Comparison of ENCODE assay signal across 8 cellular contexts in genomic region chrX:149540133-149540620, GRCh38. TPM values are rescaled to one million over a fixed set of nuclear protein-coding genes. Genes with fewer than 3 reads are reported as not detected.
A peak's percentile ranks its signal among the peaks of the same experiment; 100 is the strongest.
DNase-seq lines count a peak whose midpoint lies in the region; ATAC-seq and TF ChIP-seq lines count a peak whose summit lies in the region.

No MANE protein-coding gene starts in this region.

- H3K79me2 ChIP-seq in fibroblast of lung (ENCODE audit: control insufficient read depth, insufficient read depth, low read length): peaks cover 4% of the 10 kb centered on the region

- 0 out of 2 replicates have a peak, but pooled peaks cover 4% of the 10 kb centered on the region for H3K9me1 ChIP-seq in IMR-90 (ENCODE audit: insufficient read depth, low read length)

- H3K56ac ChIP-seq in IMR-90 (ENCODE audit: extremely low read depth, insufficient read depth, low read length): no peak overlapping the region

- H2AFZ ChIP-seq in IMR-90 (replicated peaks; ENCODE audit: low read length, poor library complexity) (peak overlapping the region; percentile 85), fibroblast of lung (ENCODE audit: low read length) (no peak overlapping the region)

- TF ChIP-seq CTCF in GM20000 (IDR thresholded peaks at IDR 0.05; ENCODE audit: extremely low read depth, missing control alignments) (no peak), IMR-90 (conservative IDR thresholded peaks at IDR 0.05; ENCODE audit: low read depth, low read length) (no peak), Peyer's patch (IDR thresholded peaks at IDR 0.05) (no peak), fibroblast of lung (conservative IDR thresholded peaks at IDR 0.05 in 1 of 2, IDR thresholded peaks at IDR 0.05 in 1 of 2; ENCODE audit: low read depth in 1 of 2, low read length in 2 of 2) (no peak), natural killer cell (IDR thresholded peaks at IDR 0.05) (no peak)

- H3K36me3 ChIP-seq in BLaER1 (0 out of 2 replicates have a peak, but pooled peaks cover 2% of the 10 kb centered on the region), IMR-90 (ENCODE audit: control insufficient read depth, insufficient read depth, low read length) (no peaks in the 10 kb centered on the region; the same call in 1 of the 2 replicates), Peyer's patch (no peaks in the 10 kb centered on the region), fibroblast of lung (ENCODE audit: control insufficient read depth, insufficient read depth, low read length) (no peaks in the 10 kb centered on the region)

- H3K18ac ChIP-seq in IMR-90 (ENCODE audit: low read depth, low read length): peak overlapping the region; percentile 90; the same call in 1 of the 2 replicates

- H3K4me2 ChIP-seq in BLaER1 (peak overlapping the region; percentile 91; the same call in 1 of the 2 replicates), IMR-90 (ENCODE audit: low read depth, low read length) (peak overlapping the region; percentile 83), fibroblast of lung (ENCODE audit: extremely low read depth, insufficient read depth, low read length) (no peak overlapping the region)

- H2BK120ac ChIP-seq in IMR-90 (ENCODE audit: low read depth, low read length): peak overlapping the region; percentile 55; the same call in 1 of the 2 replicates

- no peak overlapping the region for H3K23ac ChIP-seq in IMR-90 (ENCODE audit: low read depth, low read length)

- H3K27ac Mint-ChIP-seq in natural killer cell: peak overlapping the region; percentile 95 to 96
- peak overlapping the region; percentile 96 for H3K27ac Mint-ChIP-seq in stimulated activated memory B cell treated with anti-CD40 and anti-IgM and Interleukin-4, amounts not matched to agents 10 μg/mL and 1 μg/mL and 100 μg/mL, for 72 hours

- no peaks in the 10 kb centered on the region for H3K27me3 Mint-ChIP-seq in natural killer cell (ENCODE audit: low read depth in 2 of 2)
- no peaks in the 10 kb centered on the region for H3K27me3 Mint-ChIP-seq in stimulated activated memory B cell treated with anti-CD40 and anti-IgM and Interleukin-4, amounts not matched to agents 10 μg/mL and 1 μg/mL and 100 μg/mL, for 72 hours

- peak overlapping the region; percentile 65 for H4K91ac ChIP-seq in IMR-90 (ENCODE audit: insufficient read depth, low read depth, low read length)

- no peaks in the 10 kb centered on the region for H3K36me3 Mint-ChIP-seq in natural killer cell
- peaks cover 19% of the 10 kb centered on the region for H3K36me3 Mint-ChIP-seq in stimulated activated memory B cell treated with anti-CD40 and anti-IgM and Interleukin-4, amounts not matched to agents 10 μg/mL and 1 μg/mL and 100 μg/mL, for 72 hours

- peak overlapping the region; percentile 93 for H2BK5ac ChIP-seq in IMR-90 (ENCODE audit: low read depth, low read length, poor library complexity, severe bottlenecking)

- H3K9me3 ChIP-seq in BLaER1 (peaks cover 10% of the 10 kb centered on the region; the same call in 1 of the 2 replicates), IMR-90 (ENCODE audit: control insufficient read depth, insufficient read depth, low read length) (no peaks in the 10 kb centered on the region), Peyer's patch (no peaks in the 10 kb centered on the region), fibroblast of lung (ENCODE audit: control insufficient read depth, insufficient read depth, low read depth, low read length) (no peaks in the 10 kb centered on the region)

- POLR2A ChIA-PET in IMR-90 (lab: Charles Lee; ENCODE audit: unreplicated experiment): no interaction called here

- no peaks in the 10 kb centered on the region for H3K9me3 Mint-ChIP-seq in natural killer cell
- H3K9me3 Mint-ChIP-seq in stimulated activated memory B cell treated with anti-CD40 and anti-IgM and Interleukin-4, amounts not matched to agents 10 μg/mL and 1 μg/mL and 100 μg/mL, for 72 hours: no peaks in the 10 kb centered on the region

- H3K27me3 ChIP-seq in BLaER1 (no peaks in the 10 kb centered on the region), IMR-90 (ENCODE audit: control insufficient read depth, insufficient read depth, low read length) (no peaks in the 10 kb centered on the region), Peyer's patch (no peaks in the 10 kb centered on the region), fibroblast of lung (ENCODE audit: control insufficient read depth, insufficient read depth, low read length) (no peaks in the 10 kb centered on the region)

- H2AK5ac ChIP-seq in IMR-90 (ENCODE audit: low read depth, low read length): no peak overlapping the region

- H4K8ac ChIP-seq in IMR-90 (ENCODE audit: low read depth in 2 of 2, low read length in 2 of 2): peak overlapping the region; percentile 4 to 90; a peak in 3 of 4 replicates

- no peak overlapping the region; the same call in 1 of the 2 replicates for H4K5ac ChIP-seq in IMR-90 (ENCODE audit: low read depth, low read length)

- H4K20me1 ChIP-seq in BLaER1 (no peaks in the 10 kb centered on the region), IMR-90 (ENCODE audit: insufficient read depth, low read length) (no peaks in the 10 kb centered on the region), fibroblast of lung (ENCODE audit: control insufficient read depth, extremely low read depth, insufficient read depth, low read length) (no peaks in the 10 kb centered on the region)

- intact Hi-C loops in IMR-90 (cut with micrococcal nuclease): no loop called here
- intact Hi-C loops in natural killer cell (cut with micrococcal nuclease): loop anchor here (1.0 kb wide), 1 partner anchor 35 kb away; the partner anchor contains the start of gene IDS

- H3K4ac ChIP-seq in IMR-90 (ENCODE audit: low read depth, low read length): peak overlapping the region; percentile 62; the same call in 1 of the 2 replicates

- H3K14ac ChIP-seq in IMR-90 (replicated peaks; ENCODE audit: low read depth, low read length): 0 out of 2 replicates have a peak overlapping the region, but pooled peaks have one; percentile 42

- no TSS peak for BruUV-seq in IMR-90 (replicated peaks; lab: Mats Ljungman, UMichigan)

- no peak overlapping the region for H2BK20ac ChIP-seq in IMR-90 (ENCODE audit: low read depth, low read length)

- dilution Hi-C loops in IMR-90 (cut with HindIII; ENCODE audit: low sequenced_read_pairs, unreplicated experiment): no loop called here

- H3K9ac ChIP-seq in BLaER1: peak overlapping the region; percentile 85; the same call in 1 of the 2 replicates
- peak overlapping the region; percentile 81 for H3K9ac ChIP-seq in IMR-90 (ENCODE audit: low read depth, low read length)
- H3K9ac ChIP-seq in fibroblast of lung (ENCODE audit: insufficient read depth, low read length): peak overlapping the region; percentile 94

- DNase-seq in GM20000 (ENCODE audit: low spot score) (peak; percentile 84), IMR-90 (peak; percentile 84), Peyer's patch (peak; percentile 93 to 97 (median 96)), fibroblast of lung (ENCODE audit: low read depth in 2 of 2) (peak; percentile 80 to 91), natural killer cell (peak; percentile 77)
- peak; percentile 77 to 79 for DNase-seq in activated T-helper 1 cell treated with anti-CD3 and anti-CD28 coated beads, Interleukin-2, amount 50 U/mL, for 16 hours (ENCODE audit: low read depth in 1 of 2, low spot score in 1 of 2)

- TF ChIP-seq POLR2A in IMR-90 (IDR thresholded peaks at IDR 0.05; ENCODE audit: low read depth, low read length) (no peak), Peyer's patch (IDR thresholded peaks at IDR 0.05) (no peak)

- H2BK15ac ChIP-seq in IMR-90 (ENCODE audit: low read depth, low read length): no peak overlapping the region

- ATAC-seq in IMR-90 (ENCODE audit: low read depth) (peak; percentile 67), natural killer cell (peak; percentile 67 to 86 (median 71))
- peak; percentile 78 for ATAC-seq in stimulated activated memory B cell treated with anti-CD40 and anti-IgM and Interleukin-4, amounts not matched to agents 10 μg/mL and 1 μg/mL and 100 μg/mL, for 72 hours

- H2AK9ac ChIP-seq in IMR-90 (replicated peaks; ENCODE audit: low read depth, low read length, poor library complexity): peak overlapping the region; percentile 2

- peak overlapping the region; percentile 89 for H3K4me3 Mint-ChIP-seq in natural killer cell
- peak overlapping the region; percentile 93 for H3K4me3 Mint-ChIP-seq in stimulated activated memory B cell treated with anti-CD40 and anti-IgM and Interleukin-4, amounts not matched to agents 10 μg/mL and 1 μg/mL and 100 μg/mL, for 72 hours

- peak overlapping the region; percentile 77; the same call in 1 of the 2 replicates for H3K27ac ChIP-seq in BLaER1
- peak overlapping the region; percentile 98 for H3K27ac ChIP-seq in IMR-90 (ENCODE audit: insufficient read depth, low read length)
- peak overlapping the region; percentile 89 to 97 (median 96) for H3K27ac ChIP-seq in Peyer's patch
- H3K27ac ChIP-seq in fibroblast of lung (ENCODE audit: insufficient read depth, low read length): peak overlapping the region; percentile 98

- in situ Hi-C loops in IMR-90 (cut with MboI; ENCODE audit: low sequenced_read_pairs): no loop called here

- WGBS in IMR-90 (ENCODE audit: extremely low coverage in 2 of 2, insufficient read length in 1 of 2), 2 experiments: 50% methylated on average over 2 of the region's 24 CpGs; no CpG with 5 or more reads in 1 of the 2 experiments

- peaks cover 7% of the 10 kb centered on the region; the same call in 1 of the 2 replicates for H3K4me1 ChIP-seq in BLaER1
- H3K4me1 ChIP-seq in IMR-90 (ENCODE audit: control insufficient read depth, insufficient read depth, low read length): no peaks in the 10 kb centered on the region
- peaks cover 0 to 6% (median 0%) of the 10 kb centered on the region in 4 donors for H3K4me1 ChIP-seq in Peyer's patch
- no peaks in the 10 kb centered on the region for H3K4me1 ChIP-seq in fibroblast of lung (ENCODE audit: control insufficient read depth, extremely low read depth, insufficient read depth, low read length)

- CTCF ChIA-PET in IMR-90 (lab: Yijun Ruan, JAX): no interaction called here

- H3K79me1 ChIP-seq in IMR-90 (ENCODE audit: low read depth in 1 of 2, low read length in 2 of 2): peaks cover 5 to 6% of the 10 kb centered on the region in 2 experiments; a peak in 3 of 4 replicates

- H3K4me1 Mint-ChIP-seq in natural killer cell: peaks cover 6 to 33% of the 10 kb centered on the region in 2 donors
- H3K4me1 Mint-ChIP-seq in stimulated activated memory B cell treated with anti-CD40 and anti-IgM and Interleukin-4, amounts not matched to agents 10 μg/mL and 1 μg/mL and 100 μg/mL, for 72 hours: peaks cover 20% of the 10 kb centered on the region

- TF ChIP-seq RAD21 in IMR-90 (IDR thresholded peaks at IDR 0.05; ENCODE audit: low read length): no peak

- H3K4me3 ChIP-seq in BLaER1 (peak overlapping the region; percentile 78), IMR-90 (ENCODE audit: insufficient read depth, low read depth, low read length) (peak overlapping the region; percentile 79), Peyer's patch (peak overlapping the region; percentile 53 to 79 (median 70)), fibroblast of lung (replicated peaks in 1 of 4; ENCODE audit: control extremely low read depth in 1 of 4, insufficient read depth in 1 of 4, low read depth in 3 of 4, low read length in 4 of 4) (peak overlapping the region in 3 of 4 experiments; percentile 64 to 78 (median 68))

RNA-seq across cellular contexts. Expression of gene EOLA1, which starts 0.6 kb away (rescaled TPM):
- total RNA-seq in IMR-90 (2012; rRNA removed) (15.3 and 16.8 TPM in 2 replicates), Peyer's patch (10 to 100 TPM; 11.9 to 23.1 (median 16.7) TPM), fibroblast of lung (13.5 and 15.4 TPM in 2 replicates), natural killer cell (10 to 100 TPM; 26.4 to 37.6 (median 36.7) TPM)
- polyA plus RNA-seq in IMR-90 (2012; rRNA removed) (15.2 and 15.5 TPM in 2 replicates), fibroblast of lung (12.6 and 14.1 TPM in 2 replicates)
- polyA plus RNA-seq in IMR-90 (2012; cell fraction: cytosol; rRNA removed): 11.2 and 13.9 TPM in 2 replicates
- polyA plus RNA-seq in IMR-90 (2012; cell fraction: nucleus; rRNA removed; ENCODE audit: low replicate concordance): 22.0 and 84.5 TPM in 2 replicates
- polyA plus RNA-seq in fibroblast of lung (2012): 13.0 and 13.5 TPM in 2 replicates
- polyA minus RNA-seq in fibroblast of lung (ENCODE audit: low replicate concordance): 1.8 and 18.3 TPM in 2 replicates

RNA-seq across cellular contexts. Expression of gene HSFX3, which starts 9.5 kb away (rescaled TPM):
- not detected in 2 replicates for total RNA-seq in IMR-90 (2012; rRNA removed)
- polyA plus RNA-seq in IMR-90 (2012; rRNA removed): not detected in 2 replicates
- not detected in 2 replicates for polyA plus RNA-seq in IMR-90 (2012; cell fraction: cytosol; rRNA removed)
- polyA plus RNA-seq in IMR-90 (2012; cell fraction: nucleus; rRNA removed; ENCODE audit: low replicate concordance): not detected in 2 replicates
- total RNA-seq in Peyer's patch: not detected
- total RNA-seq in fibroblast of lung: not detected in 2 replicates
- not detected in 2 replicates for polyA plus RNA-seq in fibroblast of lung
- not detected in 2 replicates for polyA plus RNA-seq in fibroblast of lung (2012)
- not detected in 2 replicates for polyA minus RNA-seq in fibroblast of lung (ENCODE audit: low replicate concordance)
- total RNA-seq in natural killer cell: not detected

RNA-seq across cellular contexts. Expression of gene IDS, which starts 35.1 kb away (rescaled TPM):
- 22.8 and 26.3 TPM in 2 replicates for total RNA-seq in IMR-90 (2012; rRNA removed)
- 56.9 and 62.7 TPM in 2 replicates for polyA plus RNA-seq in IMR-90 (2012; rRNA removed)
- polyA plus RNA-seq in IMR-90 (2012; cell fraction: cytosol; rRNA removed): 46.3 and 52.4 TPM in 2 replicates
- polyA plus RNA-seq in IMR-90 (2012; cell fraction: nucleus; rRNA removed; ENCODE audit: low replicate concordance): 64.6 and 81.5 TPM in 2 replicates
- total RNA-seq in Peyer's patch: 10 to 100 TPM; 51.2 to 61.9 (median 53.6) TPM
- 21.3 and 36.2 TPM in 2 replicates for total RNA-seq in fibroblast of lung
- polyA plus RNA-seq in fibroblast of lung: 57.0 and 65.0 TPM in 2 replicates
- polyA plus RNA-seq in fibroblast of lung (2012): 29.1 and 36.0 TPM in 2 replicates
- polyA minus RNA-seq in fibroblast of lung (ENCODE audit: low replicate concordance): 100 and 114 TPM in 2 replicates
- 100 to 1,000 TPM; 286 to 344 (median 317) TPM for total RNA-seq in natural killer cell

RNA-seq across cellular contexts. Expression of gene MAGEA9B, which starts 47.1 kb away (rescaled TPM):
- total RNA-seq in IMR-90 (2012; rRNA removed) (not detected in 2 replicates), Peyer's patch (not detected), fibroblast of lung (not detected in 2 replicates), natural killer cell (not detected)
- polyA plus RNA-seq in IMR-90 (2012; rRNA removed) (not detected in 2 replicates), fibroblast of lung (not detected in 2 replicates)
- not detected in 2 replicates for polyA plus RNA-seq in IMR-90 (2012; cell fraction: cytosol; rRNA removed)
- polyA plus RNA-seq in IMR-90 (2012; cell fraction: nucleus; rRNA removed; ENCODE audit: low replicate concordance): not detected in 2 replicates
- not detected in 2 replicates for polyA plus RNA-seq in fibroblast of lung (2012)
- not detected in 2 replicates for polyA minus RNA-seq in fibroblast of lung (ENCODE audit: low replicate concordance)

RNA-seq across cellular contexts. Expression of gene HSFX2, which starts 54.9 kb away (rescaled TPM):
- total RNA-seq in IMR-90 (2012; rRNA removed) (not detected in 2 replicates), Peyer's patch (1 to 10 TPM in 1 of 4 donors, not detected in 3; 2.0 TPM), fibroblast of lung (0.26 and 0.50 TPM in 2 replicates), natural killer cell (under 1 TPM in 2 of 3 donors, not detected in 1; 0.45 to 0.70 TPM)
- polyA plus RNA-seq in IMR-90 (2012; rRNA removed) (0.34 and 0.36 TPM in 2 replicates), fibroblast of lung (0.26 TPM in 1 of 2 replicates, not detected in the other)
- 0.25 and 0.49 TPM in 2 replicates for polyA plus RNA-seq in IMR-90 (2012; cell fraction: cytosol; rRNA removed)
- polyA plus RNA-seq in IMR-90 (2012; cell fraction: nucleus; rRNA removed; ENCODE audit: low replicate concordance): 0.26 and 2.2 TPM in 2 replicates
- polyA plus RNA-seq in fibroblast of lung (2012): 0.09 and 0.26 TPM in 2 replicates
- polyA minus RNA-seq in fibroblast of lung (ENCODE audit: low replicate concordance): 2.4 TPM in 1 of 2 replicates, not detected in the other

Comparison
In these comparisons a context has a peak if more than half of its experiments do, and no peak if none do; other contexts are left out.
1. Peak in every context shown above with its lines: DNase-seq, ATAC-seq, H3K4me3 ChIP-seq and H3K27ac ChIP-seq.